Comparison of ENCODE assay signal across 8 cellular contexts in the genomic region with DNA sequence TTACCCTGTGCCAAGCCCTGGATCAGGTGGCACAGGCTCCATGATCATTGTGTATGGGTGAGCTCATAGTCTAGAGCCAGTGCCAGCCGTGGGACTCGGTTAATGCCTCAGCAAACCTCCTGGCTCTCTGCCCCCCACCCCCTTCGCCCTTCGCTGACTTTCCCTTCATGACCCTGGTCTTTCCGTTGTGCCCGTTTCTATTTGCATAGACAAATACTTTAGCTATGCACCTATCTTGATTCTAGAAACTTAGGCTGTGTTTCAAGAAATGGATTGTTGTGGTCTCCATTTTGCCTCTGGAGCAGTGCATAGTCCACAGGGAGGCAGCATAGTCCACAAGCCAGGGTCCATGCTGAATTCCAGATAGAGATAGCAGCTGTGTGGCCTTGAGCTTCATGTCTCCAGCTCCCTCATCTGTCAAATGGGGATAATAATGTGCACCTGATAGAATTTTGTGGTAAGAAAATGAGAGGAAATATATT. TPM values are rescaled to one million over a fixed set of nuclear protein-coding genes. Genes with fewer than 3 reads are reported as not detected.
A peak's percentile ranks its signal among the peaks of the same experiment; 100 is the strongest.
DNase-seq lines count a peak whose midpoint lies in the region; TF ChIP-seq lines count a peak whose summit lies in the region.

No MANE protein-coding gene starts in this region.

- H3K4me3 ChIP-seq in WI38 (ENCODE audit: low read depth, low read length): no peak overlapping the region

- peaks cover 4% of the 10 kb centered on the region for H3K36me3 Mint-ChIP-seq in activated naive CD8-positive, alpha-beta T cell treated with anti-CD3 and anti-CD28 coated beads for 36 hours

- peaks cover 2% of the 10 kb centered on the region for H3K9me3 Mint-ChIP-seq in activated naive CD8-positive, alpha-beta T cell treated with anti-CD3 and anti-CD28 coated beads for 36 hours

- peak; percentile 10 for DNase-seq in EL
- peak; percentile 68 for DNase-seq in inferior parietal cortex (ENCODE audit: extremely low spot score)
- DNase-seq in effector CD8-positive, alpha-beta T cell (lab: John Stamatoyannopoulos, UW): no peak
- no peak for DNase-seq in NCI-H510A treated with DMSO at 0.1 percent for 48 hours (lab: John Stamatoyannopoulos, UW)
- no peak for DNase-seq in activated naive CD8-positive, alpha-beta T cell treated with anti-CD3 and anti-CD28 coated beads for 36 hours
- no peak for DNase-seq in effector CD4-positive, alpha-beta T cell

- no peak overlapping the region for H3K27ac Mint-ChIP-seq in activated naive CD8-positive, alpha-beta T cell treated with anti-CD3 and anti-CD28 coated beads for 36 hours

- H3K27me3 Mint-ChIP-seq in activated naive CD8-positive, alpha-beta T cell treated with anti-CD3 and anti-CD28 coated beads for 36 hours: peaks cover 4% of the 10 kb centered on the region

- H3K4me3 Mint-ChIP-seq in activated naive CD8-positive, alpha-beta T cell treated with anti-CD3 and anti-CD28 coated beads for 36 hours: no peak overlapping the region

- H3K4me1 Mint-ChIP-seq in activated naive CD8-positive, alpha-beta T cell treated with anti-CD3 and anti-CD28 coated beads for 36 hours: peaks cover 11% of the 10 kb centered on the region

- TF ChIP-seq CTCF in LNCAP (IDR thresholded peaks at IDR 0.05): peak; percentile 64
- peak; percentile 39; the same call in 1 of the 2 replicates for TF ChIP-seq CTCF in WI38 (IDR thresholded peaks at IDR 0.05; ENCODE audit: low read depth, low read length)

RNA-seq across cellular contexts. Expression of a gene that starts 44.8 kb away (rescaled TPM):
- 10 to 100 TPM; 55.5 to 57.3 TPM for total RNA-seq in activated naive CD8-positive, alpha-beta T cell treated with anti-CD3 and anti-CD28 coated beads for 36 hours

RNA-seq across cellular contexts. Expression of a gene that starts 58.9 kb away (rescaled TPM):
- under 1 TPM; 0.20 to 0.25 TPM for total RNA-seq in activated naive CD8-positive, alpha-beta T cell treated with anti-CD3 and anti-CD28 coated beads for 36 hours

Comparison
In these comparisons a context has a peak if more than half of its experiments do, and no peak if none do; other contexts are left out.
1. DNase-seq: peak in EL (single experiment) and inferior parietal cortex (single experiment); none in effector CD8-positive, alpha-beta T cell (single experiment), NCI-H510A treated with DMSO at 0.1 percent for 48 hours (single experiment), activated naive CD8-positive, alpha-beta T cell treated with anti-CD3 and anti-CD28 coated beads for 36 hours (single experiment) and effector CD4-positive, alpha-beta T cell (single experiment).